ENCODE assay signal across 15 cellular contexts in the genomic region with DNA sequence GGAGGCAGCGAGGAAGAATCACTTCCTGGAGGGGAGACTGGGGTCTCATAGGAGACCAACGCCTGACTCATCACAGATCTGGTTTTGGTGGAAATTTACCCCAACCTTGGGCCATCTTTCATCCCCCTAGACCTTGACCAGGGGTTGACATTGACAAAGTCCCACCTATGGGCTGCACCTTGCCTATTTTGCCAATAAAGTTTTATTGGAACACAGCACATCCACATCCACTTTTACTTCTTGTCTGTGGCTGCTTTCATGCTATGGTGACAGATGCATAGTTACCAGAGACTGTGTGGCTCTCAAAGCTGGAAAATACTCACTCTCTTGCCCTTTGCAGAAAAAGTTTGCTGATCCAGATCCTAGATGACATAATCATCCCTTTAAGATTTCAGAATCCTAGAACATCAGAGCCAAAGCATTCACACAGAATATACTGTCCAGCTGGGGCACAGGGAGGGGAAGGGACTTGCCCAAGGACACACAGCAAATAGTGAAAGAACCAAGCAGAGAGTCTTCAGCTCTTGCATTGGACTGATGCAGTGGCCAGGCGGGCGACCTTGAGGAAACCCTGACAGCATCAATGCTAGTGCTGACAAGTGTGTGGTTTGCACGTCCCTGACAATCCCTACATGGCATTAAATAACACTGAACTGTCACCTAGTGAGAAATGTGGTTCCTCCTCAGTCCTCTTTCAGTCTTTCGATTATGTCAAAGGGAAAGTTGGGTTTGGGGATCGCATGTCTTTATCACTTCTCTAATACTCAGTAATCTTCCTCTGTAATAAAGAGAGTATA. TPM values are rescaled to one million over a fixed set of nuclear protein-coding genes. Genes with fewer than 3 reads are reported as not detected.
DNase-seq lines count a peak whose midpoint lies in the region; ATAC-seq and TF ChIP-seq lines count a peak whose summit lies in the region.
"Had no signal": no experiment of that assay in that cellular context is flagged by ENCODE, and none has a peak within 500 bp of the region (broad histone marks: within the 10 kb centered on the region; RNA-seq: fewer than 3 reads in every experiment).

No MANE protein-coding gene starts in this region.

- no peak for TF ChIP-seq EP300 in ovary (IDR thresholded peaks at IDR 0.05)

- H3K4me2 ChIP-seq in OCI-LY3 (ENCODE audit: low read length), result peak overlapping the region; percentile 27

- TF ChIP-seq POLR2A in ovary (IDR thresholded peaks at IDR 0.05) (no peak), testis (IDR thresholded peaks at IDR 0.05) (no peak)

- peak; percentile 61 for ATAC-seq in stimulated activated effector memory CD8-positive, alpha-beta T cell treated with anti-CD3 and anti-CD28 coated beads, Interleukin-12 subunit alpha, Interleukin-12 subunit beta, amount 100 ng/mL, for 72 hours
- no peak for ATAC-seq in Right ventricle myocardium inferior
- ATAC-seq: HCT116 had no signal

- H3K4me1 Mint-ChIP-seq in brain, result peaks cover 44% of the 10 kb centered on the region
- H3K4me1 Mint-ChIP-seq in stimulated activated effector memory CD8-positive, alpha-beta T cell treated with anti-CD3 and anti-CD28 coated beads, Interleukin-12 subunit alpha, Interleukin-12 subunit beta, amount 100 ng/mL, for 72 hours, result no peaks in the 10 kb centered on the region
- H3K4me1 Mint-ChIP-seq: CD4-positive, alpha-beta memory T cell had no signal

- H3K9ac ChIP-seq in OCI-LY3 (ENCODE audit: low read length), result no peak overlapping the region
- H3K9ac ChIP-seq: GM23248 had no signal

- WGBS in ovary, 3 donors, result 59 to 72% (median 66%) methylated on average over 7 of the region's 7 CpGs
- WGBS in testis, 2 donors, result 81 to 83% methylated on average over 7 of the region's 7 CpGs

- no peaks in the 10 kb centered on the region for H3K36me3 Mint-ChIP-seq in brain
- no peaks in the 10 kb centered on the region for H3K36me3 Mint-ChIP-seq in stimulated activated effector memory CD8-positive, alpha-beta T cell treated with anti-CD3 and anti-CD28 coated beads, Interleukin-12 subunit alpha, Interleukin-12 subunit beta, amount 100 ng/mL, for 72 hours
- H3K36me3 Mint-ChIP-seq: CD4-positive, alpha-beta memory T cell had no signal

- TF ChIP-seq CTCF in GM12865 (IDR thresholded peaks at IDR 0.05; ENCODE audit: insufficient read depth, low read depth, low read length, missing control alignments), result no peak
- no peak for TF ChIP-seq CTCF in OCI-LY3 (IDR thresholded peaks at IDR 0.05; ENCODE audit: low read depth, low read length)
- TF ChIP-seq CTCF in brain (conservative IDR thresholded peaks at IDR 0.05), result no peak
- TF ChIP-seq CTCF in ovary (IDR thresholded peaks at IDR 0.05), result no peak
- TF ChIP-seq CTCF in testis (IDR thresholded peaks at IDR 0.05), result no peak

- H4K20me1 ChIP-seq in OCI-LY3 (ENCODE audit: insufficient read depth, low read length), result no peaks in the 10 kb centered on the region

- no peak overlapping the region for H2AFZ ChIP-seq in OCI-LY3 (ENCODE audit: low read depth, low read length)
- H2AFZ ChIP-seq: GM23248 had no signal

- H3K4me1 ChIP-seq in OCI-LY3 (ENCODE audit: low read length) (peaks cover 19% of the 10 kb centered on the region), ovary (ENCODE audit: insufficient read depth) (no peaks in the 10 kb centered on the region), testis (no peaks in the 10 kb centered on the region)

- H3K79me2 ChIP-seq in OCI-LY3 (ENCODE audit: low read length), result no peaks in the 10 kb centered on the region

- H3K27me3 ChIP-seq in OCI-LY3 (ENCODE audit: low read depth, low read length) (peaks cover 75% of the 10 kb centered on the region), ovary (no peaks in the 10 kb centered on the region), testis (no peaks in the 10 kb centered on the region)
- H3K27me3 ChIP-seq: BE2C had no signal

- H3K9me3 ChIP-seq in OCI-LY3 (ENCODE audit: insufficient read depth, low read length), result no peaks in the 10 kb centered on the region
- no peaks in the 10 kb centered on the region for H3K9me3 ChIP-seq in ovary
- no peaks in the 10 kb centered on the region for H3K9me3 ChIP-seq in testis
- H3K9me3 ChIP-seq: BE2C had no signal

- H3K9me3 Mint-ChIP-seq in brain, result peaks cover 0 to 3% (median 0%) of the 10 kb centered on the region in 5 experiments
- no peaks in the 10 kb centered on the region for H3K9me3 Mint-ChIP-seq in stimulated activated effector memory CD8-positive, alpha-beta T cell treated with anti-CD3 and anti-CD28 coated beads, Interleukin-12 subunit alpha, Interleukin-12 subunit beta, amount 100 ng/mL, for 72 hours

- no peak overlapping the region for H3K27ac ChIP-seq in OCI-LY3 (ENCODE audit: low read length)
- H3K27ac ChIP-seq in ovary, result no peak overlapping the region
- no peak overlapping the region for H3K27ac ChIP-seq in testis
- H3K27ac ChIP-seq: C4-2B, GM23248 had no signal

- no peak overlapping the region for H3K4me3 Mint-ChIP-seq in brain
- no peak overlapping the region for H3K4me3 Mint-ChIP-seq in stimulated activated effector memory CD8-positive, alpha-beta T cell treated with anti-CD3 and anti-CD28 coated beads, Interleukin-12 subunit alpha, Interleukin-12 subunit beta, amount 100 ng/mL, for 72 hours
- H3K4me3 Mint-ChIP-seq: CD4-positive, alpha-beta memory T cell had no signal

- peaks cover 7% of the 10 kb centered on the region for H3K27me3 Mint-ChIP-seq in brain

- H3K36me3 ChIP-seq in OCI-LY3 (replicated peaks; ENCODE audit: low read depth, low read length) (no peaks in the 10 kb centered on the region), ovary (no peaks in the 10 kb centered on the region), testis (ENCODE audit: low read depth, missing control alignments) (no peaks in the 10 kb centered on the region)
- H3K36me3 ChIP-seq: BE2C had no signal

- peak overlapping the region in 4 of 5 experiments; percentile 29 to 78 (median 46) for H3K27ac Mint-ChIP-seq in brain
- H3K27ac Mint-ChIP-seq in stimulated activated effector memory CD8-positive, alpha-beta T cell treated with anti-CD3 and anti-CD28 coated beads, Interleukin-12 subunit alpha, Interleukin-12 subunit beta, amount 100 ng/mL, for 72 hours, result no peak overlapping the region
- H3K27ac Mint-ChIP-seq: CD4-positive, alpha-beta memory T cell had no signal

- peak; percentile 19 for DNase-seq in GM12865 (ENCODE audit: low read depth)
- DNase-seq in stimulated activated effector memory CD8-positive, alpha-beta T cell treated with anti-CD3 and anti-CD28 coated beads, Interleukin-12 subunit alpha, Interleukin-12 subunit beta, amount 100 ng/mL, for 72 hours (ENCODE audit: low spot score in 2 of 2), result no peak
- DNase-seq in ovary, result no peak
- no peak for DNase-seq in Right ventricle myocardium inferior (ENCODE audit: missing footprints)
- no peak for DNase-seq in stimulated activated CD4-positive, alpha-beta T cell treated with anti-CD3 and anti-CD28 coated beads, Interleukin-4, amount 100 ng/mL, for 1 hour
- DNase-seq in testis, result no peak
- DNase-seq: BE2C; CD4-positive, alpha-beta memory T cell; DMS79; GM23248; IMR-90 had no signal

- intact Hi-C loops in ovary (cut with DNase I) (no loop called here), Right ventricle myocardium inferior (cut with DNase I) (no loop called here), testis (cut with DNase I; ENCODE audit: low total_unique reads) (no loop called here)

- no peak overlapping the region for H3K4me3 ChIP-seq in GM12865 (ENCODE audit: low read depth, low read length)
- no peak overlapping the region for H3K4me3 ChIP-seq in OCI-LY3 (ENCODE audit: low read length)
- no peak overlapping the region for H3K4me3 ChIP-seq in ovary
- H3K4me3 ChIP-seq in testis, result no peak overlapping the region
- H3K4me3 ChIP-seq: GM23248 had no signal

RNA-seq across cellular contexts. Expression of a gene that starts 41.2 kb away (rescaled TPM):
- 3.3 TPM for polyA plus RNA-seq in brain (ENCODE audit: insufficient read depth, low read depth, low replicate concordance)
- 10 to 100 TPM; 14.4 to 28.0 (median 21.3) TPM for total RNA-seq in ovary
- 10 to 100 TPM; 21.6 to 35.7 TPM for polyA plus RNA-seq in ovary
- total RNA-seq in Right ventricle myocardium inferior, result 8.0 TPM
- 1 to 10 TPM; 5.0 to 5.3 TPM for total RNA-seq in testis
- 8.8 TPM for polyA plus RNA-seq in testis (ENCODE audit: insufficient read depth, low read depth, low replicate concordance)
